ENCODE assay signal across 21 cellular contexts in genomic region chr3:127052121-127052561, GRCh38.
A peak's percentile ranks its signal among the peaks of the same experiment; 100 is the strongest.
DNase-seq lines count a peak whose midpoint lies in the region; ATAC-seq, FAIRE-seq and TF ChIP-seq lines count a peak whose summit lies in the region.
"Had no signal": no experiment of that assay in that cellular context is flagged by ENCODE, and none has a peak within 500 bp of the region (broad histone marks: within the 10 kb centered on the region; RNA-seq: fewer than 3 reads in every experiment).

No MANE protein-coding gene starts in this region.

- FAIRE-seq in pancreas (lab: Jason Lieb, UNC) = no peak

- TF ChIP-seq POLR2A in upper lobe of left lung (IDR thresholded peaks at IDR 0.05) = no peak

- CTCF ChIA-PET in mammary epithelial cell (lab: Charles Lee; ENCODE audit: low non-redundant PET) = no interaction called here

- no peaks in the 10 kb centered on the region for H4K20me1 ChIP-seq in mammary epithelial cell (ENCODE audit: insufficient read depth, low read length)
- H4K20me1 ChIP-seq: BLaER1 treated with 17β-estradiol and CSF1 and Interleukin-3, amounts not matched to agents 10 nM and 100 nM had no signal

- BruUV-seq in mammary epithelial cell (replicated peaks; lab: Mats Ljungman, UMichigan) = no TSS peak

- H3K4me3 ChIP-seq in mammary epithelial cell (replicated peaks in 1 of 3; ENCODE audit: insufficient read depth in 1 of 3, low read depth in 2 of 3, low read length in 3 of 3) = no peak overlapping the region
- H3K4me3 ChIP-seq in pancreas = no peak overlapping the region
- no peak overlapping the region for H3K4me3 ChIP-seq in upper lobe of left lung
- H3K4me3 ChIP-seq: BLaER1 treated with 17β-estradiol and CSF1 and Interleukin-3, amounts not matched to agents 10 nM and 100 nM; SJCRH30; smooth muscle cell had no signal

- TF ChIP-seq EP300 in upper lobe of left lung (IDR thresholded peaks at IDR 0.05) = no peak

- H3K4me1 ChIP-seq in mammary epithelial cell (ENCODE audit: insufficient read depth, low read length) (peaks cover 10% of the 10 kb centered on the region), pancreas (no peaks in the 10 kb centered on the region), upper lobe of left lung (peaks cover 0 to 15% (median 8%) of the 10 kb centered on the region in 4 donors)
- H3K4me1 ChIP-seq: SJCRH30 had no signal

- dilution Hi-C loops in mammary epithelial cell (cut with HindIII; ENCODE audit: low sequenced_read_pairs) = no loop called here

- 28% methylated on average over 6 of the region's 15 CpGs for WGBS in mammary epithelial cell (ENCODE audit: low coverage, missing lambda C conversion rate)
- 60 to 63% methylated on average over 11 to 15 of the region's 15 CpGs for WGBS in pancreas, 2 donors
- WGBS in upper lobe of left lung, 2 donors = 62 to 68% methylated on average over 9 to 15 of the region's 15 CpGs

- DNase-seq in mammary epithelial cell (no peak), islet precursor cell (peak; percentile 41), pancreas (peak in 2 of 6 donors; percentile 52 to 55), upper lobe of left lung (peak; percentile 69 to 71), amniotic stem cell (lab: John Stamatoyannopoulos, UW) (no peak), NCI-H2081 (lab: John Stamatoyannopoulos, UW) (no peak)
- no peak for DNase-seq in activated CD8-positive, alpha-beta memory T cell treated with anti-CD3 and anti-CD28 coated beads, Interleukin-2, amount 50 U/mL, for 4 hours
- DNase-seq: activated CD4-positive, alpha-beta T cell treated with anti-CD3 and anti-CD28 coated beads for 4 hours; caudate nucleus; DMS53; effector memory CD8-positive, alpha-beta T cell; foreskin fibroblast; KG1; NCI-H1417 treated with DMSO at 0.1 percent for 48 hours; NCI-H226; SJCRH30; T1000 had no signal

- intact Hi-C loops in mammary epithelial cell (cut with micrococcal nuclease) = no loop called here
- intact Hi-C loops in pancreas (cut with DNase I) = no loop called here

- H3K27me3 ChIP-seq in mammary epithelial cell (ENCODE audit: insufficient read depth, low read length) (no peaks in the 10 kb centered on the region), pancreas (no peaks in the 10 kb centered on the region), upper lobe of left lung (no peaks in the 10 kb centered on the region)
- H3K27me3 ChIP-seq: BLaER1 treated with 17β-estradiol and CSF1 and Interleukin-3, amounts not matched to agents 10 nM and 100 nM; neutrophil; SJCRH30 had no signal

- H2AFZ ChIP-seq in mammary epithelial cell (ENCODE audit: low read depth, low read length) = peak overlapping the region; percentile 58

- ATAC-seq in pancreas (peak in 3 of 4 donors; percentile 38 to 80 (median 78)), upper lobe of left lung (ENCODE audit: low FRiP score in 2 of 2) (peak; percentile 90 to 93)
- ATAC-seq: activated naive CD4-positive, alpha-beta T cell treated with anti-CD3 and anti-CD28 coated beads, Interleukin-2, amount 50 U/mL, for 72 hours; effector memory CD8-positive, alpha-beta T cell had no signal

- H3K9ac ChIP-seq in mammary epithelial cell (ENCODE audit: insufficient read depth, low read length) = no peak overlapping the region
- H3K9ac ChIP-seq: BLaER1 treated with 17β-estradiol and CSF1 and Interleukin-3, amounts not matched to agents 10 nM and 100 nM had no signal

- no peaks in the 10 kb centered on the region for H3K79me2 ChIP-seq in mammary epithelial cell (ENCODE audit: insufficient read depth, low read length)

- H3K36me3 ChIP-seq in mammary epithelial cell (ENCODE audit: insufficient read depth, low read length) (no peaks in the 10 kb centered on the region), pancreas (no peaks in the 10 kb centered on the region), upper lobe of left lung (no peaks in the 10 kb centered on the region)
- H3K36me3 ChIP-seq: BLaER1 treated with 17β-estradiol and CSF1 and Interleukin-3, amounts not matched to agents 10 nM and 100 nM; neutrophil; SJCRH30 had no signal

- TF ChIP-seq CTCF in mammary epithelial cell (conservative IDR thresholded peaks at IDR 0.05 in 1 of 2, IDR thresholded peaks at IDR 0.05 in 1 of 2; ENCODE audit: extremely low read depth in 1 of 2, insufficient read depth in 1 of 2, low read depth in 1 of 2, low read length in 2 of 2) (no peak), pancreas (IDR thresholded peaks at IDR 0.05) (no peak), upper lobe of left lung (IDR thresholded peaks at IDR 0.05) (peak in 4 of 6 experiments; percentile 4 to 12 (median 12))

- in situ Hi-C loops in mammary epithelial cell (cut with MboI; ENCODE audit: low sequenced_read_pairs in 2 of 2) = no loop called here

- H3K27ac ChIP-seq in mammary epithelial cell (ENCODE audit: insufficient read depth, low read depth, low read length) (no peak overlapping the region), pancreas (no peak overlapping the region), upper lobe of left lung (peak overlapping the region in 2 of 4 donors; percentile 27 to 49)
- H3K27ac ChIP-seq: BLaER1 treated with 17β-estradiol and CSF1 and Interleukin-3, amounts not matched to agents 10 nM and 100 nM; neutrophil; SJCRH30 had no signal

- no peak overlapping the region for H3K4me2 ChIP-seq in mammary epithelial cell (ENCODE audit: insufficient read depth, low read depth, low read length)
- H3K4me2 ChIP-seq: BLaER1 treated with 17β-estradiol and CSF1 and Interleukin-3, amounts not matched to agents 10 nM and 100 nM; smooth muscle cell had no signal

- peaks cover 12% of the 10 kb centered on the region for H3K9me3 ChIP-seq in mammary epithelial cell (replicated peaks; ENCODE audit: insufficient read depth, low read length)
- H3K9me3 ChIP-seq in pancreas = no peaks in the 10 kb centered on the region
- peaks cover 0 to 11% (median 3%) of the 10 kb centered on the region in 4 donors for H3K9me3 ChIP-seq in upper lobe of left lung
- H3K9me3 ChIP-seq: neutrophil had no signal

Comparison
In these comparisons a context has a peak if more than half of its experiments do, and no peak if none do; other contexts are left out.
1. DNase-seq: peak in islet precursor cell (single experiment) and upper lobe of left lung (2 of 2); none in mammary epithelial cell (single experiment), amniotic stem cell (single experiment), activated CD8-positive, alpha-beta memory T cell treated with anti-CD3 and anti-CD28 coated beads, Interleukin-2, amount 50 U/mL, for 4 hours (single experiment) and NCI-H2081 (0 of 2).
2. CTCF ChIP-seq: peak in upper lobe of left lung (4 of 6); none in mammary epithelial cell (0 of 2) and pancreas (0 of 4).